In genomic region chr5:52799983-52800393, GRCh38 we compare ENCODE assay signal across 1 cellular context.
TF ChIP-seq lines count a peak whose summit lies in the region.

No MANE protein-coding gene starts in this region.

TF ChIP-seq in GM12878, 131 proteins besides CTCF, POLR2A, EP300 and RAD21 (continued from another document):
- TF ChIP-seq CREM (IDR thresholded peaks at IDR 0.05; ENCODE audit: low read depth) (peak; percentile 18; the same call in 1 of the 2 replicates), NR2F1 (conservative IDR thresholded peaks at IDR 0.05) (0 out of 2 replicates have a peak, but pooled peaks have one; percentile 5), ZNF687 (IDR thresholded peaks at IDR 0.05) (peak; percentile 87), ATF3 (IDR thresholded peaks at IDR 0.05; ENCODE audit: borderline replicate concordance, extremely low read depth, low read depth, low read length) (0 out of 2 replicates have a peak, but pooled peaks have one; percentile 31), RELB (IDR thresholded peaks at IDR 0.05; ENCODE audit: low read depth) (no peak), POLR2AphosphoS5 (IDR thresholded peaks at IDR 0.05; ENCODE audit: low read length) (peak; percentile 61), YBX1 (IDR thresholded peaks at IDR 0.05) (no peak), TAF1 (IDR thresholded peaks at IDR 0.05; ENCODE audit: borderline replicate concordance, low read depth, low read length) (peak; percentile 83; the same call in 1 of the 2 replicates), HDAC2 (IDR thresholded peaks at IDR 0.05) (no peak; the same call in 1 of the 2 replicates), NR2C1 (IDR thresholded peaks at IDR 0.05) (peak; percentile 57), ESRRA (IDR thresholded peaks at IDR 0.05; ENCODE audit: low read length) (no peak), RB1 (IDR thresholded peaks at IDR 0.05; ENCODE audit: borderline replicate concordance) (peak; percentile 90; the same call in 1 of the 2 replicates), BRCA1 (IDR thresholded peaks at IDR 0.05; ENCODE audit: low read depth, low read length) (no peak), SPI1 (IDR thresholded peaks at IDR 0.05; ENCODE audit: borderline replicate concordance, insufficient read depth, low read depth, low read length) (peak; percentile 81), SREBF1 (IDR thresholded peaks at IDR 0.05; ENCODE audit: low read length) (no peak), IKZF1 (conservative IDR thresholded peaks at IDR 0.05) (peak; percentile 95), CREB1 (IDR thresholded peaks at IDR 0.05; ENCODE audit: low read depth) (peak; percentile 60)
